12 cellular contexts compared by ENCODE assay signal in the genomic region with DNA sequence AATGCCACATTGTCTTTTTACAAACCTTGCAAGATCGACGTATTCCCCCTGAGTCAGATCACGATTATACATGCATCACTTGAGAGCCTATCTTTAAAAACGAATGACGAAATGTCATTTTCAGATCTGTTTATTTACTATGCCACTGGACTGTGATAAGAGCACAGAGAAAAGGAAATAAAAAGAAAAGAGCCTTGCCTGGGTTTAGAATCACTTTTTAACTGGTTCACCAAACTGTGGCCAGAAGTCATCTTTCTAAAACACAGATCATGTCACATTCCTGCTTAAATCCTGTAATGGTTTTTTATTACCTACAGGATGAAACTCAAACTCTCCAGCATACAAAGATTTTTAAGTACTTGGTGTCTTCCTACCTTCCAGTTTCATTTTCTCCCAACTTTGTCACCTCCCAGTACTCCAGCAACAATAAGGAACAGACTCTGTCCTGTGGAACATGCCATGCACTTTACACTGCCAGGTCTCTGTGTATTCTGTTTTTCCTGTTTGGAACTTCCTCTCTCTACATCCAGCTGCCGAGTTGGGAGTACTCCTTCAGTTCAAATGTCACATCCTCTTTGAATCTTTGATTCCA.
DNase-seq lines count a peak whose midpoint lies in the region; ATAC-seq, FAIRE-seq and TF ChIP-seq lines count a peak whose summit lies in the region.
"Had no signal": no experiment of that assay in that cellular context is flagged by ENCODE, and none has a peak within 500 bp of the region (broad histone marks: within the 10 kb centered on the region; RNA-seq: fewer than 3 reads in every experiment).

No MANE protein-coding gene starts in this region.

- no peak overlapping the region for H2BK5ac ChIP-seq in mesenchymal stem cell (ENCODE audit: low read depth, low read length, poor library complexity, severe bottlenecking)

- no peak overlapping the region for H3K14ac ChIP-seq in mesenchymal stem cell (ENCODE audit: low read length in 2 of 2)

- TF ChIP-seq POLR2A in H54 (IDR thresholded peaks at IDR 0.05; ENCODE audit: low read depth, low read length) = no peak

- no peak overlapping the region for H2BK120ac ChIP-seq in mesenchymal stem cell (ENCODE audit: low read depth, low read length)

- H3K4me3 Mint-ChIP-seq in Caco-2 (ENCODE audit: unreplicated experiment) = peak overlapping the region; percentile 0

- no peak overlapping the region for H3K4me3 ChIP-seq in Caco-2 (ENCODE audit: low read depth, low read length)
- H3K4me3 ChIP-seq in mesenchymal stem cell (ENCODE audit: insufficient read depth in 1 of 2, low read depth in 1 of 2, low read length in 2 of 2) = no peak overlapping the region

- no TSS peak for BruUV-seq in Caco-2 (replicated peaks; lab: Mats Ljungman, UMichigan)

- no peak for DNase-seq in Caco-2
- no peak for DNase-seq in H54 (ENCODE audit: insufficient read length, low spot score)
- peak; percentile 47 for DNase-seq in mesenchymal stem cell
- DNase-seq in activated effector memory CD4-positive, alpha-beta T cell treated with Interleukin-2 at 50 U/mL for 16 hours = no peak
- no peak for DNase-seq in NCI-H748 (lab: John Stamatoyannopoulos, UW; ENCODE audit: unreplicated experiment)
- DNase-seq in NCI-H446 (lab: John Stamatoyannopoulos, UW) = no peak
- DNase-seq: activated effector memory CD4-positive, alpha-beta T cell treated with anti-CD3 and anti-CD28 coated beads, Interleukin-2, amount 50 U/mL, for 16 hours; COR-L47; NCI-H1436; upper lobe of left lung had no signal

- no peak overlapping the region for H3K27ac Mint-ChIP-seq in Caco-2 (ENCODE audit: unreplicated experiment)

- H4K91ac ChIP-seq in mesenchymal stem cell (ENCODE audit: low read length) = no peak overlapping the region

- H3K4ac ChIP-seq in mesenchymal stem cell (ENCODE audit: low read depth in 1 of 2, low read length in 2 of 2) = no peak overlapping the region

- no peaks in the 10 kb centered on the region for H3K36me3 ChIP-seq in Caco-2 (ENCODE audit: control insufficient read depth, insufficient read depth, low read length)
- no peaks in the 10 kb centered on the region for H3K36me3 ChIP-seq in mesenchymal stem cell (ENCODE audit: control insufficient read depth in 1 of 2, insufficient read depth in 2 of 2, low read depth in 1 of 2, low read length in 2 of 2)
- H3K36me3 ChIP-seq: upper lobe of left lung had no signal

- H3K9me3 ChIP-seq in Caco-2 (no peaks in the 10 kb centered on the region), mesenchymal stem cell (ENCODE audit: control insufficient read depth, low read length) (no peaks in the 10 kb centered on the region)
- H3K9me3 ChIP-seq: upper lobe of left lung had no signal

- H3K4me2 ChIP-seq in mesenchymal stem cell (ENCODE audit: low read length, poor library complexity, severe bottlenecking) = no peak overlapping the region

- H3K4me1 ChIP-seq in Caco-2 (peaks cover 17% of the 10 kb centered on the region), mesenchymal stem cell (ENCODE audit: control insufficient read depth, insufficient read depth, low read depth, low read length) (no peaks in the 10 kb centered on the region)

- no peak overlapping the region for H2AFZ ChIP-seq in mesenchymal stem cell (ENCODE audit: low read depth, low read length)

- H3K9me3 Mint-ChIP-seq in Caco-2 (ENCODE audit: unreplicated experiment) = no peaks in the 10 kb centered on the region

- no peaks in the 10 kb centered on the region for H3K27me3 Mint-ChIP-seq in Caco-2 (ENCODE audit: insufficient read depth, unreplicated experiment)

- POLR2A ChIA-PET in Caco-2 (lab: Charles Lee) = interaction anchor here (0.6 kb wide), 1 partner anchor 32 kb away, joined by 10 read pairs; no protein-coding TSS in a partner anchor

- ATAC-seq in HG03175 (IDR thresholded peaks at IDR 0.05; ENCODE audit: unreplicated experiment) = no peak

- no peak overlapping the region for H3K27ac ChIP-seq in mesenchymal stem cell (ENCODE audit: low read length, poor library complexity, severe bottlenecking)

- no peak overlapping the region for H3K23ac ChIP-seq in mesenchymal stem cell (ENCODE audit: low read length in 2 of 2)

- CTCF ChIA-PET in Caco-2 (lab: Charles Lee) = interaction anchor here (0.6 kb wide), 1 partner anchor 30 kb away, joined by 3 read pairs; no protein-coding TSS in a partner anchor

- no peaks in the 10 kb centered on the region for H3K36me3 Mint-ChIP-seq in Caco-2 (ENCODE audit: insufficient read depth, unreplicated experiment)

- no peak overlapping the region for H2AK5ac ChIP-seq in mesenchymal stem cell (ENCODE audit: low read length, severe bottlenecking)

- intact Hi-C loops in Caco-2 (cut with micrococcal nuclease; ENCODE audit: unreplicated experiment) = loop anchor here (5.0 kb wide), 1 partner anchor 273 kb away; no protein-coding TSS in a partner anchor

- TF ChIP-seq CTCF in Caco-2 (IDR thresholded peaks at IDR 0.05; ENCODE audit: insufficient read depth in 1 of 2, low read depth in 1 of 2, low read length in 1 of 2, severe bottlenecking in 1 of 2, unreplicated experiment in 1 of 2) = no peak

- H3K79me1 ChIP-seq in mesenchymal stem cell (replicated peaks; ENCODE audit: low read length, poor library complexity, severe bottlenecking) = no peaks in the 10 kb centered on the region

- H3K18ac ChIP-seq in mesenchymal stem cell (ENCODE audit: low read depth in 1 of 2, low read length in 2 of 2) = no peak overlapping the region

- peak overlapping the region in 1 of 2 experiments; percentile 42 for H2BK12ac ChIP-seq in mesenchymal stem cell (ENCODE audit: low read length in 2 of 2)

- no peak overlapping the region for H4K8ac ChIP-seq in mesenchymal stem cell (ENCODE audit: low read length)

- peak; percentile 60 for FAIRE-seq in H54 (lab: Jason Lieb, UNC)
- FAIRE-seq in TTC549 (lab: Jason Lieb, UNC) = peak; percentile 91

- H3K4me1 Mint-ChIP-seq in Caco-2 (ENCODE audit: low read depth, unreplicated experiment) = peaks cover 21% of the 10 kb centered on the region

- H3K9ac ChIP-seq in mesenchymal stem cell (ENCODE audit: low read length) = no peak overlapping the region

- H3K27me3 ChIP-seq in Caco-2 (replicated peaks; ENCODE audit: control insufficient read depth, insufficient read depth, low read length) (no peaks in the 10 kb centered on the region), mesenchymal stem cell (ENCODE audit: control insufficient read depth in 1 of 2, insufficient read depth in 1 of 2, low read length in 2 of 2) (peaks cover 0 to 50% of the 10 kb centered on the region in 2 experiments)
- H3K27me3 ChIP-seq: upper lobe of left lung had no signal

- no peak overlapping the region for H2BK15ac ChIP-seq in mesenchymal stem cell (ENCODE audit: low read depth, poor library complexity, severe bottlenecking)

- WGBS in mesenchymal stem cell = 15% methylated on average over 4 of the region's 6 CpGs
